ENCODE assay signal across 9 cellular contexts in the genomic region with DNA sequence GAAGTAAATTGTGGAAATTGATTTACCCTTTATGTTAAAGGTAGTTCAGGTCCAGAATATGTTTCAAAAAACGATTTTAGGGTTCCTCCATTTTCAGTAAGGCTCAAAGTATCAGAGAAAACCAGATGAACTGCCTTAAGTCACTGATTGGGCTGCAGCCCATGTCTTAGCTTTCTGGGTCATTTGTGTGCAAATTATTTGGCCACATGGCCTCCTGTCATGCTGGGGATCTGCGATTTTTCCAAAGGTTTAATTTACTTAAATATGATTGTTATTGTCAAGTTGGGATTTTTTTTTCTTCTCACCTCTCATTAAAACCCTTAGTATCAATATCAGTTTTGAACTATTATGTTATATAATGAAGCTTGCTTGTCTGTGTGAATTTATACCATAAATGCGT.
"Had no signal": no experiment of that assay in that cellular context is flagged by ENCODE, and none has a peak within 500 bp of the region (broad histone marks: within the 10 kb centered on the region; RNA-seq: fewer than 3 reads in every experiment).

No MANE protein-coding gene starts in this region.

- ATAC-seq: HCT116, K562 had no signal

- DNase-seq: GM23248, GOT3, H7, HFFc6, IMR-90, KG1 had no signal

- H3K4me3 ChIP-seq: GM23248, HAP-1, K562 had no signal

- H3K4me3 Mint-ChIP-seq: HFFc6 had no signal

- H3K9me3 ChIP-seq: HAP-1 had no signal

- H3K36me3 ChIP-seq: HAP-1 had no signal

- H3K27ac Mint-ChIP-seq: HFFc6 had no signal
